8 cellular contexts compared by ENCODE assay signal in the genomic region with DNA sequence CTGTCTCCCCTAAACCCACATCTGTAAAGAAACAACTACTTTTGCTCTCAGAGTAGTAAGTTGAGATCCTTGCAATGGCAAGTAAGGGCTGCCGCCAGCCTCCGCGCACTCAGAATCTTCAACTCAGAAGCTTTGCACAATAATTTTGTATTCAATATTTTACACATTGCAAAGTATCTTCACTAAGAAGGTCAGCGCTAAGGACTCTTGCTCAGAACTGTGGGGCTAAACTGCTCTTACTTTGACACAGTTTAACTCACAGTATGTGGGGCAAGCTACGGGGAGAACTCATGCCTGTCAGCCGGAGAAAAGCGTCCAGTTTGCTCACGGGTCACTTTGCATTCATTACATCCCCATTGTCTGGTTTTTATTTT. TPM values are rescaled to one million over a fixed set of nuclear protein-coding genes. Genes with fewer than 3 reads are reported as not detected.
A peak's percentile ranks its signal among the peaks of the same experiment; 100 is the strongest.
DNase-seq lines count a peak whose midpoint lies in the region; ATAC-seq and TF ChIP-seq lines count a peak whose summit lies in the region.

No MANE protein-coding gene starts in this region.

- peaks cover 0 to 54% (median 27%) of the 10 kb centered on the region in 9 donors for H3K4me1 ChIP-seq in heart right ventricle

- ATAC-seq in heart right ventricle: peak in 1 of 8 donors; percentile 20

- H3K36me3 ChIP-seq in WERI-Rb-1 (peaks cover 5% of the 10 kb centered on the region), heart right ventricle (peaks cover 0 to 32% (median 3%) of the 10 kb centered on the region in 9 donors)

- H3K9me3 ChIP-seq in WERI-Rb-1 (ENCODE audit: severe bottlenecking) (peaks cover 4% of the 10 kb centered on the region), heart right ventricle (no peaks in the 10 kb centered on the region)

- DNase-seq in GM12864 (ENCODE audit: low read depth): no peak
- no peak for DNase-seq in WERI-Rb-1
- no peak for DNase-seq in heart right ventricle
- DNase-seq in retinal pigment epithelial cell (ENCODE audit: low read depth): no peak
- DNase-seq in occipital lobe (lab: John Stamatoyannopoulos, UW): no peak
- DNase-seq in hippocampal formation (lab: John Stamatoyannopoulos, UW): no peak
- DNase-seq in cerebellar cortex (ENCODE audit: low spot score): no peak
- DNase-seq in central memory CD4-positive, alpha-beta T cell: no peak

- TF ChIP-seq CTCF in GM12864 (IDR thresholded peaks at IDR 0.05; ENCODE audit: low read depth, low read length, missing control alignments) (no peak), WERI-Rb-1 (IDR thresholded peaks at IDR 0.05; ENCODE audit: low read depth, low read length) (no peak), heart right ventricle (IDR thresholded peaks at IDR 0.05) (no peak), retinal pigment epithelial cell (conservative IDR thresholded peaks at IDR 0.05; ENCODE audit: low read depth, low read length) (no peak)

- intact Hi-C loops in heart right ventricle (cut with DNase I): loop anchor here in 4 of 10 donors (10.0 kb wide), 2 partner anchors 447 to 627 kb away; partner anchors contain the start of gene SYNM (in 1 of the 4)

- H3K4me3 ChIP-seq in GM12864 (ENCODE audit: low read depth, low read length) (peak overlapping the region; percentile 87), WERI-Rb-1 (ENCODE audit: low read depth, low read length) (peak overlapping the region; percentile 63), heart right ventricle (peak overlapping the region; percentile 63 to 100 (median 92)), retinal pigment epithelial cell (ENCODE audit: low read length) (peak overlapping the region; percentile 71)

- no peaks in the 10 kb centered on the region for H3K27me3 ChIP-seq in WERI-Rb-1 (ENCODE audit: insufficient read depth, low read depth, severe bottlenecking)
- no peaks in the 10 kb centered on the region for H3K27me3 ChIP-seq in heart right ventricle

- WGBS in heart right ventricle, 2 donors: 14 to 20% methylated on average over 8 of the region's 8 CpGs

- H3K27ac ChIP-seq in WERI-Rb-1 (no peak overlapping the region), heart right ventricle (peak overlapping the region; percentile 54 to 91 (median 88))

RNA-seq across cellular contexts. Expression of gene LYSMD4, which starts 1.0 kb away (rescaled TPM):
- 10 to 100 TPM in 8 of 10 donors, 1 to 10 TPM in 2; 7.0 to 13.4 (median 11.9) TPM for total RNA-seq in heart right ventricle
- polyA plus RNA-seq in heart right ventricle: 10 to 100 TPM in 1 of 2 donors, 1 to 10 TPM in 1; 6.4 to 16.7 TPM
- total RNA-seq in occipital lobe: 23.9 TPM
